ENCODE assay signal across 1 cellular context in genomic region chr19:16892868-16893685, GRCh38.
TF ChIP-seq lines count a peak whose summit lies in the region.

No MANE protein-coding gene starts in this region.

TF ChIP-seq in HepG2, 621 proteins besides CTCF, POLR2A, EP300 and RAD21 (continued from another document):
- TF ChIP-seq ZSCAN5A (CRISPR knock-in tag; IDR thresholded peaks at IDR 0.05; ENCODE audit: borderline replicate concordance) (no peak), FOXK2 (IDR thresholded peaks at IDR 0.05) (no peak), ZNF101 (CRISPR knock-in tag; IDR thresholded peaks at IDR 0.05; ENCODE audit: borderline replicate concordance, low read depth) (no peak), KAT8 (CRISPR knock-in tag; IDR thresholded peaks at IDR 0.05) (0 out of 2 replicates have a peak, but pooled peaks have one; percentile 22), ZNF510 (CRISPR knock-in tag; IDR thresholded peaks at IDR 0.05; ENCODE audit: low read depth) (no peak), HNRNPLL (IDR thresholded peaks at IDR 0.05; ENCODE audit: low read depth, low read length, poor library complexity, severe bottlenecking) (peak; percentile 24), ZNF253 (CRISPR knock-in tag; IDR thresholded peaks at IDR 0.05; ENCODE audit: borderline replicate concordance) (no peak), ZNF850 (CRISPR knock-in tag; conservative IDR thresholded peaks at IDR 0.05) (no peak), ZBTB21 (CRISPR knock-in tag; IDR thresholded peaks at IDR 0.05) (no peak), ZNF556 (CRISPR knock-in tag; IDR thresholded peaks at IDR 0.05; ENCODE audit: borderline replicate concordance) (no peak), RXRB (CRISPR knock-in tag; IDR thresholded peaks at IDR 0.05; ENCODE audit: borderline replicate concordance) (no peak), PHF21A (CRISPR knock-in tag; IDR thresholded peaks at IDR 0.05) (no peak), ZFY (CRISPR knock-in tag; IDR thresholded peaks at IDR 0.05) (no peak), ZIK1 (CRISPR knock-in tag; IDR thresholded peaks at IDR 0.05; ENCODE audit: borderline replicate concordance, low read depth) (no peak), ZNF292 (CRISPR knock-in tag; IDR thresholded peaks at IDR 0.05; ENCODE audit: borderline replicate concordance, low read depth) (no peak), PITX1 (CRISPR knock-in tag; IDR thresholded peaks at IDR 0.05) (0 out of 2 replicates have a peak, but pooled peaks have one; percentile 23)
